In the genomic region with DNA sequence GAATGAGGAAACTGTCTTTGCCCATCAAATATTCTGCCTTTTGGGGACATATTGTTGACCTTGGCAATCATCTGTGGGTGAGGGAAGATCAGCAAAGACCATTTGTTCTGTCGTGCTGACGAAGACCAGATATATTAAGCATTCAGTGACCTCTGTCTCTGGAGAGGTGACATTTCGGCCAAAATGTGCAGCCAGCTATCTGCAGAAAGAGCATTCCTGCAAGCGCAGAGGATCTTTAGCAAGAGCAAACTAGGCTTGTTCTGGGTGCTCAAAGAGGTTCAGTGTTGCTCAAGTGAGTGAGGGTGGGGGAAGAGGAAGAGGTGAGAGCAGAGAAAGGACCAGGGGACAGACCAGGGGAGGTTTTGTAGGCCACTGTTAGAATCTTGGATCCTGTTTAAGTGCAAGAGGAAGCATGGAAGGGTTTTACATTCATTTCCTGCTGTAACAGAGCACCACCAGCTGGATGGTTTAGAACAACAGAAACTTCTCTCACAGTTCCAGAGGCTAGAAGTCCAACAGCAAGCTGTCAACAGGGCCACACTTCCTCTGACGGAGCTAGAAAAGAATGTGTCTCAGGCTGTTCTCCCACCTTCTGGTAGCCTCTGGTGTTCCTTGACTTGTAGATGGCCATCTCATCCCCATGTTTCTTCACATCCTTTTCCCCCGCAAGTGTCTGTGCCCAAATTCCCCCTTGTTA, we compare ENCODE assay signal across 1 cellular context.
TF ChIP-seq lines count a peak whose summit lies in the region.

No MANE protein-coding gene starts in this region.

TF ChIP-seq in SK-N-SH treated with all-trans-retinoic acid at 6 μM for 48 hours, 23 proteins besides CTCF, POLR2A, EP300 and RAD21 (continued from another document):
- TF ChIP-seq TSHZ2 (CRISPR knock-in tag; IDR thresholded peaks at IDR 0.05) (no peak), RARB (CRISPR knock-in tag; IDR thresholded peaks at IDR 0.05) (no peak), ZFP30 (CRISPR knock-in tag; IDR thresholded peaks at IDR 0.05) (no peak), ISL1 (CRISPR knock-in tag; IDR thresholded peaks at IDR 0.05) (no peak), BACH2 (CRISPR knock-in tag; IDR thresholded peaks at IDR 0.05; ENCODE audit: borderline replicate concordance) (no peak)
- TF ChIP-seq, protein P1, sequence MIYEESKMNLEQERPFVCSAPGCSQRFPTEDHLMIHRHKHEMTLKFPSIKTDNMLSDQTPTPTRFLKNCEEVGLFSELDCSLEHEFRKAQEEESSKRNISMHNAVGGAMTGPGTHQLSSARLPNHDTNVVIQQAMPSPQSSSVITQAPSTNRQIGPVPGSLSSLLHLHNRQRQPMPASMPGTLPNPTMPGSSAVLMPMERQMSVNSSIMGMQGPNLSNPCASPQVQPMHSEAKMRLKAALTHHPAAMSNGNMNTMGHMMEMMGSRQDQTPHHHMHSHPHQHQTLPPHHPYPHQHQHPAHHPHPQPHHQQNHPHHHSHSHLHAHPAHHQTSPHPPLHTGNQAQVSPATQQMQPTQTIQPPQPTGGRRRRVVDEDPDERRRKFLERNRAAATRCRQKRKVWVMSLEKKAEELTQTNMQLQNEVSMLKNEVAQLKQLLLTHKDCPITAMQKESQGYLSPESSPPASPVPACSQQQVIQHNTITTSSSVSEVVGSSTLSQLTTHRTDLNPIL (CRISPR knock-in tag; IDR thresholded peaks at IDR 0.05; ENCODE audit: low read depth) = no peak
